9 cellular contexts compared by ENCODE assay signal in the genomic region with DNA sequence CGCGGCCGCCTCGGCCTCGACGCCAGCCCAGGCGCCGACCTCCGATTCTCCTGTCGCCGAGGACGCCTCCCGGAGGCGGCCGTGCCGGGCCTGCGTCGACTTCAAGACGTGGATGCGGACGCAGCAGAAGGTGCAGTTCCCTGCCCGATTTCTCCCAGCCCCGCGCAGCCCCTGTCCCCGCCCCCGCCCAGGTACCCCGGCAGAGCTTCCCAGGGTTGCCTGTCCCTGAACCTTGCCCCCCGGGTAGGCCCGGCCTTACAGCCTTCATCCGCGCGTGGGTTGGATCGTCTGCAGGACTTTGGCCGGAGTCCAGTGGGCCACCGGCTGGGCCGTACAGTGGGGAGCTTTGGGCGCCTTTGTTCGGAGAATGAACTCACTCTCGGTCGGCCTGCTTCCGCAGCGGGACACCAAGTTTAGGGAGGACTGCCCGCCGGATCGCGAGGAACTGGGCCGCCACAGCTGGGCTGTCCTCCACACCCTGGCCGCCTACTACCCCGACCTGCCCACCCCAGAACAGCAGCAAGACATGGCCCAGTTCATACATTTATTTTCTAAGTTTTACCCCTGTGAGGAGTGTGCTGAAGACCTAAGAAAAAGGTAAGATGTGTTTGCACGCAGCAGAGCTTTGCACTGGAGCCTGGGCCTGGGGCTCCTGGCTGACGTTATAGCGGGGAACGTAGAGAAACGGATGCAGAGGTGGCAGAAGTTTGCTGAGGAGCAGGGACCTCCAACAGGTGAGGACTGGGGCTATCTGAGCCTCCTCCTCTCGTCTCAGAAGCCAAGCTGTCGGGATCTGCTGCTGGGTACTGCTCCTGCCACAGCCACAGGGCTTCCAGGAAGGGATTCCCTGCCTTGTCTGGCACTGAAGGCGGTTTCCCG. TPM values are rescaled to one million over a fixed set of nuclear protein-coding genes. Genes with fewer than 3 reads are reported as not detected.
DNase-seq lines count a peak whose midpoint lies in the region; ATAC-seq and TF ChIP-seq lines count a peak whose summit lies in the region.
"Had no signal": no experiment of that assay in that cellular context is flagged by ENCODE, and none has a peak within 500 bp of the region (broad histone marks: within the 10 kb centered on the region; RNA-seq: fewer than 3 reads in every experiment).

No MANE protein-coding gene starts in this region.

- H3K27ac ChIP-seq in brain microvascular endothelial cell, result peak overlapping the region; percentile 58
- peak overlapping the region; percentile 72 to 79 (median 78) for H3K27ac ChIP-seq in right lobe of liver
- H3K27ac ChIP-seq in upper lobe of left lung, result peak overlapping the region; percentile 80 to 88 (median 86)

- peaks cover 0 to 18% (median 8%) of the 10 kb centered on the region in 4 donors for H3K4me1 ChIP-seq in right lobe of liver
- H3K4me1 ChIP-seq in upper lobe of left lung, result peaks cover 17 to 51% (median 29%) of the 10 kb centered on the region in 4 donors

- TF ChIP-seq POLR2A in right lobe of liver (IDR thresholded peaks at IDR 0.05) (no peak), upper lobe of left lung (IDR thresholded peaks at IDR 0.05) (no peak)

- in situ Hi-C loops in brain microvascular endothelial cell (cut with HindIII; ENCODE audit: low pct_ligation_motif_present, low sequenced_read_pairs), result no loop called here

- no peak for DNase-seq in activated CD4-positive, alpha-beta T cell treated with anti-CD3 and anti-CD28 coated beads, Interleukin-2, amount 10 ng/mL, durations not matched to agents 24 days and 14 days
- no peak for DNase-seq in activated CD4-positive, alpha-beta T cell treated with anti-CD3 and anti-CD28 coated beads for 4 hours
- DNase-seq in HuH-7.5 (ENCODE audit: low spot score) (peak; percentile 67), brain microvascular endothelial cell (no peak), right lobe of liver (peak; percentile 69 to 79 (median 78)), upper lobe of left lung (no peak), kidney glomerular epithelial cell (lab: John Stamatoyannopoulos, UW) (no peak), kidney tubule cell (ENCODE audit: low spot score) (no peak)

- TF ChIP-seq CTCF in brain microvascular endothelial cell (IDR thresholded peaks at IDR 0.05; ENCODE audit: low read depth, low read length, missing control alignments) (no peak), right lobe of liver (IDR thresholded peaks at IDR 0.05) (no peak), upper lobe of left lung (IDR thresholded peaks at IDR 0.05) (no peak)

- H3K9me3 Mint-ChIP-seq in activated CD4-positive, alpha-beta T cell treated with anti-CD3 and anti-CD28 coated beads, Interleukin-2, amount 10 ng/mL, durations not matched to agents 24 days and 14 days, result no peaks in the 10 kb centered on the region

- peak overlapping the region; percentile 87 for H3K4me3 Mint-ChIP-seq in activated CD4-positive, alpha-beta T cell treated with anti-CD3 and anti-CD28 coated beads, Interleukin-2, amount 10 ng/mL, durations not matched to agents 24 days and 14 days

- H3K9me3 ChIP-seq in right lobe of liver (no peaks in the 10 kb centered on the region), upper lobe of left lung (no peaks in the 10 kb centered on the region)

- 4% methylated on average over 24 of the region's 58 CpGs for WGBS in right lobe of liver (ENCODE audit: insufficient coverage, low coverage, low lambda C conversion rate, missing lambda C conversion rate)
- WGBS in upper lobe of left lung, 2 donors, result 17 to 37% methylated on average over 17 to 39 of the region's 58 CpGs

- no peak for TF ChIP-seq EP300 in upper lobe of left lung (IDR thresholded peaks at IDR 0.05)

- peak overlapping the region; percentile 72 for H3K4me3 ChIP-seq in brain microvascular endothelial cell (ENCODE audit: low read depth, low read length)
- H3K4me3 ChIP-seq in right lobe of liver, result peak overlapping the region; percentile 75 to 98 (median 91)
- H3K4me3 ChIP-seq in upper lobe of left lung, result peak overlapping the region; percentile 84 to 96 (median 88)

- peaks cover 10% of the 10 kb centered on the region for H3K4me1 Mint-ChIP-seq in activated CD4-positive, alpha-beta T cell treated with anti-CD3 and anti-CD28 coated beads, Interleukin-2, amount 10 ng/mL, durations not matched to agents 24 days and 14 days

- ATAC-seq in right lobe of liver (peak; percentile 4 to 41 (median 28)), upper lobe of left lung (ENCODE audit: low FRiP score in 2 of 2) (peak in 1 of 2 donors; percentile 3)

- H3K27me3 Mint-ChIP-seq in activated CD4-positive, alpha-beta T cell treated with anti-CD3 and anti-CD28 coated beads, Interleukin-2, amount 10 ng/mL, durations not matched to agents 24 days and 14 days, result peaks cover 36% of the 10 kb centered on the region

- intact Hi-C loops in activated CD4-positive, alpha-beta T cell treated with anti-CD3 and anti-CD28 coated beads, Interleukin-2, amount 10 ng/mL, durations not matched to agents 24 days and 14 days (cut with micrococcal nuclease), result loop anchor here (1.0 kb wide), 1 partner anchor 8 kb away; no protein-coding TSS in a partner anchor
- intact Hi-C loops in right lobe of liver (cut with DNase I), result no loop called here

- peaks cover 15% of the 10 kb centered on the region for H3K36me3 Mint-ChIP-seq in activated CD4-positive, alpha-beta T cell treated with anti-CD3 and anti-CD28 coated beads, Interleukin-2, amount 10 ng/mL, durations not matched to agents 24 days and 14 days (ENCODE audit: low read depth)

- H3K27me3 ChIP-seq in brain microvascular endothelial cell (replicated peaks) (peaks cover 39% of the 10 kb centered on the region), right lobe of liver (no peaks in the 10 kb centered on the region), upper lobe of left lung (peaks cover 0 to 26% (median 16%) of the 10 kb centered on the region in 4 donors)

- H3K36me3 ChIP-seq in brain microvascular endothelial cell (replicated peaks) (peaks cover 15% of the 10 kb centered on the region), right lobe of liver (peaks cover 0 to 13% (median 0%) of the 10 kb centered on the region in 4 donors), upper lobe of left lung (peaks cover 0 to 18% (median 16%) of the 10 kb centered on the region in 4 donors)

- H3K27ac Mint-ChIP-seq in activated CD4-positive, alpha-beta T cell treated with anti-CD3 and anti-CD28 coated beads, Interleukin-2, amount 10 ng/mL, durations not matched to agents 24 days and 14 days, result peak overlapping the region; percentile 41

RNA-seq across cellular contexts. Expression of a gene that starts 0.6 kb away (rescaled TPM):
- 41.6 and 42.8 TPM in 2 replicates for total RNA-seq in activated CD4-positive, alpha-beta T cell treated with anti-CD3 and anti-CD28 coated beads, Interleukin-2, amount 10 ng/mL, durations not matched to agents 24 days and 14 days
- total RNA-seq in right lobe of liver (10 to 100 TPM; 16.1 to 18.6 (median 18.0) TPM), upper lobe of left lung (10 to 100 TPM in 5 of 6 donors, 1 to 10 TPM in 1; 5.2 to 40.3 (median 24.7) TPM)

RNA-seq across cellular contexts. Expression of a gene that starts 3.3 kb away (rescaled TPM):
- 0.56 TPM in 1 of 2 replicates, not detected in the other for total RNA-seq in activated CD4-positive, alpha-beta T cell treated with anti-CD3 and anti-CD28 coated beads, Interleukin-2, amount 10 ng/mL, durations not matched to agents 24 days and 14 days
- total RNA-seq in right lobe of liver (1 to 10 TPM in 1 of 6 experiments, under 1 TPM in 3, not detected in 2; 0.51 to 1.3 (median 0.60) TPM), upper lobe of left lung (1 to 10 TPM in 5 of 6 donors, not detected in 1; 2.1 to 5.4 (median 5.0) TPM)

RNA-seq across cellular contexts. Expression of a gene that starts 5.2 kb away (rescaled TPM):
- total RNA-seq in activated CD4-positive, alpha-beta T cell treated with anti-CD3 and anti-CD28 coated beads, Interleukin-2, amount 10 ng/mL, durations not matched to agents 24 days and 14 days, result 18.1 and 20.2 TPM in 2 replicates
- total RNA-seq in right lobe of liver (under 1 TPM in 1 of 6 experiments, not detected in 5; 0.22 TPM), upper lobe of left lung (1 to 10 TPM in 1 of 6 donors, under 1 TPM in 3, not detected in 2; 0.15 to 1.4 (median 0.34) TPM)

RNA-seq across cellular contexts. Expression of a gene that starts 12.7 kb away (rescaled TPM):
- total RNA-seq in activated CD4-positive, alpha-beta T cell treated with anti-CD3 and anti-CD28 coated beads, Interleukin-2, amount 10 ng/mL, durations not matched to agents 24 days and 14 days, result 81.4 and 87.5 TPM in 2 replicates
- total RNA-seq in right lobe of liver, result 10 to 100 TPM; 15.8 to 42.4 (median 18.1) TPM
- total RNA-seq in upper lobe of left lung, result 10 to 100 TPM; 22.0 to 51.6 (median 35.0) TPM

RNA-seq across cellular contexts. Expression of a gene that starts 17.9 kb away (rescaled TPM):
- 0.57 TPM in 1 of 2 replicates, not detected in the other for total RNA-seq in activated CD4-positive, alpha-beta T cell treated with anti-CD3 and anti-CD28 coated beads, Interleukin-2, amount 10 ng/mL, durations not matched to agents 24 days and 14 days
- total RNA-seq in right lobe of liver, result not detected
- under 1 TPM in 1 of 6 donors, not detected in 5; 0.37 TPM for total RNA-seq in upper lobe of left lung
- total RNA-seq: dermis microvascular lymphatic vessel endothelial cell had no signal

Comparison
In these comparisons a context has a peak if more than half of its experiments do, and no peak if none do; other contexts are left out.
1. DNase-seq: peak in HuH-7.5 (single experiment) and right lobe of liver (3 of 3); none in activated CD4-positive, alpha-beta T cell treated with anti-CD3 and anti-CD28 coated beads, Interleukin-2, amount 10 ng/mL, durations not matched to agents 24 days and 14 days (single experiment), activated CD4-positive, alpha-beta T cell treated with anti-CD3 and anti-CD28 coated beads for 4 hours (0 of 2), brain microvascular endothelial cell (single experiment), upper lobe of left lung (0 of 2), kidney glomerular epithelial cell (single experiment) and kidney tubule cell (single experiment).
2. Peak in every context shown above with its lines, with median percentiles within 50 percentile points of each other: H3K27ac ChIP-seq and H3K4me3 ChIP-seq.